1 cellular context compared by ENCODE assay signal in genomic region chr6:43506667-43507471, GRCh38.
TF ChIP-seq lines count a peak whose summit lies in the region.

No MANE protein-coding gene starts in this region.

TF ChIP-seq in K562, 482 proteins besides CTCF, POLR2A, EP300 and RAD21 (continued from another document and continues in another):
- no peak for TF ChIP-seq CHAMP1 (IDR thresholded peaks at IDR 0.05)
- TF ChIP-seq POLR2B (IDR thresholded peaks at IDR 0.05; ENCODE audit: low read depth, partially characterized antibody) = no peak
- TF ChIP-seq HLTF (IDR thresholded peaks at IDR 0.05) = no peak
- TF ChIP-seq, protein P1, sequence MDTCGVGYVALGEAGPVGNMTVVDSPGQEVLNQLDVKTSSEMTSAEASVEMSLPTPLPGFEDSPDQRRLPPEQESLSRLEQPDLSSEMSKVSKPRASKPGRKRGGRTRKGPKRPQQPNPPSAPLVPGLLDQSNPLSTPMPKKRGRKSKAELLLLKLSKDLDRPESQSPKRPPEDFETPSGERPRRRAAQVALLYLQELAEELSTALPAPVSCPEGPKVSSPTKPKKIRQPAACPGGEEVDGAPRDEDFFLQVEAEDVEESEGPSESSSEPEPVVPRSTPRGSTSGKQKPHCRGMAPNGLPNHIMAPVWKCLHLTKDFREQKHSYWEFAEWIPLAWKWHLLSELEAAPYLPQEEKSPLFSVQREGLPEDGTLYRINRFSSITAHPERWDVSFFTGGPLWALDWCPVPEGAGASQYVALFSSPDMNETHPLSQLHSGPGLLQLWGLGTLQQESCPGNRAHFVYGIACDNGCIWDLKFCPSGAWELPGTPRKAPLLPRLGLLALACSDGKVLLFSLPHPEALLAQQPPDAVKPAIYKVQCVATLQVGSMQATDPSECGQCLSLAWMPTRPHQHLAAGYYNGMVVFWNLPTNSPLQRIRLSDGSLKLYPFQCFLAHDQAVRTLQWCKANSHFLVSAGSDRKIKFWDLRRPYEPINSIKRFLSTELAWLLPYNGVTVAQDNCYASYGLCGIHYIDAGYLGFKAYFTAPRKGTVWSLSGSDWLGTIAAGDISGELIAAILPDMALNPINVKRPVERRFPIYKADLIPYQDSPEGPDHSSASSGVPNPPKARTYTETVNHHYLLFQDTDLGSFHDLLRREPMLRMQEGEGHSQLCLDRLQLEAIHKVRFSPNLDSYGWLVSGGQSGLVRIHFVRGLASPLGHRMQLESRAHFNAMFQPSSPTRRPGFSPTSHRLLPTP (IDR thresholded peaks at IDR 0.05; ENCODE audit: borderline replicate concordance, extremely low read depth, insufficient read length) = no peak
- no peak for TF ChIP-seq RHOXF2B (CRISPR knock-in tag; conservative IDR thresholded peaks at IDR 0.05)
- TF ChIP-seq SETDB1 (IDR thresholded peaks at IDR 0.05; ENCODE audit: low read length) = no peak
- TF ChIP-seq GABPB1 (CRISPR knock-in tag; IDR thresholded peaks at IDR 0.05) = peak; percentile 34; the same call in 1 of the 2 replicates
- TF ChIP-seq SPI1 (IDR thresholded peaks at IDR 0.05; ENCODE audit: borderline replicate concordance, low read depth, low read length) = no peak
- TF ChIP-seq PYGO2 (tag; IDR thresholded peaks at IDR 0.05) = no peak
- TF ChIP-seq ZNF133 (CRISPR knock-in tag; IDR thresholded peaks at IDR 0.05) = no peak
- TF ChIP-seq, protein P2, sequence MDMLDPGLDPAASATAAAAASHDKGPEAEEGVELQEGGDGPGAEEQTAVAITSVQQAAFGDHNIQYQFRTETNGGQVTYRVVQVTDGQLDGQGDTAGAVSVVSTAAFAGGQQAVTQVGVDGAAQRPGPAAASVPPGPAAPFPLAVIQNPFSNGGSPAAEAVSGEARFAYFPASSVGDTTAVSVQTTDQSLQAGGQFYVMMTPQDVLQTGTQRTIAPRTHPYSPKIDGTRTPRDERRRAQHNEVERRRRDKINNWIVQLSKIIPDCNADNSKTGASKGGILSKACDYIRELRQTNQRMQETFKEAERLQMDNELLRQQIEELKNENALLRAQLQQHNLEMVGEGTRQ (CRISPR knock-in tag; IDR thresholded peaks at IDR 0.05) = no peak
- peak; percentile 82 for TF ChIP-seq XRCC5 (IDR thresholded peaks at IDR 0.05; ENCODE audit: low read depth, low read length)
- TF ChIP-seq ZNF280B (CRISPR knock-in tag; IDR thresholded peaks at IDR 0.05) = no peak
- TF ChIP-seq CREM (IDR thresholded peaks at IDR 0.05; ENCODE audit: low read depth) = peak; percentile 49; the same call in 1 of the 2 replicates
- no peak for TF ChIP-seq SMAD3 (CRISPR knock-in tag; conservative IDR thresholded peaks at IDR 0.05)
- TF ChIP-seq, protein P3, sequence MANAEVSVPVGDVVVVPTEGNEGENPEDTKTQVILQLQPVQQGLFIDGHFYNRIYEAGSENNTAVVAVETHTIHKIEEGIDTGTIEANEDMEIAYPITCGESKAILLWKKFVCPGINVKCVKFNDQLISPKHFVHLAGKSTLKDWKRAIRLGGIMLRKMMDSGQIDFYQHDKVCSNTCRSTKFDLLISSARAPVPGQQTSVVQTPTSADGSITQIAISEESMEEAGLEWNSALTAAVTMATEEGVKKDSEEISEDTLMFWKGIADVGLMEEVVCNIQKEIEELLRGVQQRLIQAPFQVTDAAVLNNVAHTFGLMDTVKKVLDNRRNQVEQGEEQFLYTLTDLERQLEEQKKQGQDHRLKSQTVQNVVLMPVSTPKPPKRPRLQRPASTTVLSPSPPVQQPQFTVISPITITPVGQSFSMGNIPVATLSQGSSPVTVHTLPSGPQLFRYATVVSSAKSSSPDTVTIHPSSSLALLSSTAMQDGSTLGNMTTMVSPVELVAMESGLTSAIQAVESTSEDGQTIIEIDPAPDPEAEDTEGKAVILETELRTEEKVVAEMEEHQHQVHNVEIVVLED (CRISPR knock-in tag; IDR thresholded peaks at IDR 0.05) = no peak
- no peak for TF ChIP-seq DMBX1 (CRISPR knock-in tag; IDR thresholded peaks at IDR 0.05; ENCODE audit: borderline replicate concordance)
- no peak for TF ChIP-seq FOXJ2 (tag; IDR thresholded peaks at IDR 0.05)
- no peak for TF ChIP-seq ZNF140 (CRISPR knock-in tag; IDR thresholded peaks at IDR 0.05)
- no peak for TF ChIP-seq HOMEZ (CRISPR knock-in tag; IDR thresholded peaks at IDR 0.05)
- TF ChIP-seq BHLHE40 (IDR thresholded peaks at IDR 0.05; ENCODE audit: low read length) = peak; percentile 54; the same call in 1 of the 2 replicates
- TF ChIP-seq PTBP1 (IDR thresholded peaks at IDR 0.05; ENCODE audit: low read depth, low read length) = no peak
- TF ChIP-seq CBX3 (IDR thresholded peaks at IDR 0.05; ENCODE audit: borderline replicate concordance in 1 of 2, low read length in 2 of 2) = no peak
- no peak for TF ChIP-seq SIN3B (IDR thresholded peaks at IDR 0.05; ENCODE audit: low read depth)
- TF ChIP-seq RBM15 (IDR thresholded peaks at IDR 0.05; ENCODE audit: insufficient read depth, low read length) = no peak
- TF ChIP-seq, protein P4, sequence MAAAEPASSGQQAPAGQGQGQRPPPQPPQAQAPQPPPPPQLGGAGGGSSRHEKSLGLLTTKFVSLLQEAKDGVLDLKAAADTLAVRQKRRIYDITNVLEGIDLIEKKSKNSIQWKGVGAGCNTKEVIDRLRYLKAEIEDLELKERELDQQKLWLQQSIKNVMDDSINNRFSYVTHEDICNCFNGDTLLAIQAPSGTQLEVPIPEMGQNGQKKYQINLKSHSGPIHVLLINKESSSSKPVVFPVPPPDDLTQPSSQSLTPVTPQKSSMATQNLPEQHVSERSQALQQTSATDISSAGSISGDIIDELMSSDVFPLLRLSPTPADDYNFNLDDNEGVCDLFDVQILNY (CRISPR knock-in tag; IDR thresholded peaks at IDR 0.05) = no peak
- no peak for TF ChIP-seq SIRT6 (IDR thresholded peaks at IDR 0.05; ENCODE audit: low read depth, low read length)
- no peak for TF ChIP-seq NFE2 (IDR thresholded peaks at IDR 0.05; ENCODE audit: low read depth)
- TF ChIP-seq MECOM (CRISPR knock-in tag; IDR thresholded peaks at IDR 0.05) = no peak
- TF ChIP-seq SNRNP70 (optimal IDR thresholded peaks at IDR 0.05; ENCODE audit: low read depth, low read length) = no peak
- TF ChIP-seq, protein P5, sequence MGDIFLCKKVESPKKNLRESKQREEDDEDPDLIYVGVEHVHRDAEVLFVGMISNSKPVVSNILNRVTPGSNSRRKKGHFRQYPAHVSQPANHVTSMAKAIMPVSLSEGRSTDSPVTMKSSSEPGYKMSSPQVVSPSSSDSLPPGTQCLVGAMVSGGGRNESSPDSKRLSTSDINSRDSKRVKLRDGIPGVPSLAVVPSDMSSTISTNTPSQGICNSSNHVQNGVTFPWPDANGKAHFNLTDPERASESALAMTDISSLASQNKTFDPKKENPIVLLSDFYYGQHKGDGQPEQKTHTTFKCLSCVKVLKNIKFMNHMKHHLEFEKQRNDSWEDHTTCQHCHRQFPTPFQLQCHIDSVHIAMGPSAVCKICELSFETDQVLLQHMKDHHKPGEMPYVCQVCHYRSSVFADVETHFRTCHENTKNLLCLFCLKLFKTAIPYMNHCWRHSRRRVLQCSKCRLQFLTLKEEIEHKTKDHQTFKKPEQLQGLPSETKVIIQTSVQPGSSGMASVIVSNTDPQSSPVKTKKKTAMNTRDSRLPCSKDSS (IDR thresholded peaks at IDR 0.05; ENCODE audit: low read depth, partially characterized antibody) = no peak
- TF ChIP-seq TSC22D4 (tag; IDR thresholded peaks at IDR 0.05) = no peak
- TF ChIP-seq, protein P6, sequence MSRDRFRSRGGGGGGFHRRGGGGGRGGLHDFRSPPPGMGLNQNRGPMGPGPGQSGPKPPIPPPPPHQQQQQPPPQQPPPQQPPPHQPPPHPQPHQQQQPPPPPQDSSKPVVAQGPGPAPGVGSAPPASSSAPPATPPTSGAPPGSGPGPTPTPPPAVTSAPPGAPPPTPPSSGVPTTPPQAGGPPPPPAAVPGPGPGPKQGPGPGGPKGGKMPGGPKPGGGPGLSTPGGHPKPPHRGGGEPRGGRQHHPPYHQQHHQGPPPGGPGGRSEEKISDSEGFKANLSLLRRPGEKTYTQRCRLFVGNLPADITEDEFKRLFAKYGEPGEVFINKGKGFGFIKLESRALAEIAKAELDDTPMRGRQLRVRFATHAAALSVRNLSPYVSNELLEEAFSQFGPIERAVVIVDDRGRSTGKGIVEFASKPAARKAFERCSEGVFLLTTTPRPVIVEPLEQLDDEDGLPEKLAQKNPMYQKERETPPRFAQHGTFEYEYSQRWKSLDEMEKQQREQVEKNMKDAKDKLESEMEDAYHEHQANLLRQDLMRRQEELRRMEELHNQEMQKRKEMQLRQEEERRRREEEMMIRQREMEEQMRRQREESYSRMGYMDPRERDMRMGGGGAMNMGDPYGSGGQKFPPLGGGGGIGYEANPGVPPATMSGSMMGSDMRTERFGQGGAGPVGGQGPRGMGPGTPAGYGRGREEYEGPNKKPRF (IDR thresholded peaks at IDR 0.05; ENCODE audit: low read depth, low read length) = no peak
- TF ChIP-seq NR2C1 (IDR thresholded peaks at IDR 0.05) = no peak
- TF ChIP-seq NR2C1 (tag; IDR thresholded peaks at IDR 0.05) = no peak
- TF ChIP-seq HNRNPH1 (optimal IDR thresholded peaks at IDR 0.05; ENCODE audit: low read depth, low read length) = no peak
- TF ChIP-seq, protein P7, sequence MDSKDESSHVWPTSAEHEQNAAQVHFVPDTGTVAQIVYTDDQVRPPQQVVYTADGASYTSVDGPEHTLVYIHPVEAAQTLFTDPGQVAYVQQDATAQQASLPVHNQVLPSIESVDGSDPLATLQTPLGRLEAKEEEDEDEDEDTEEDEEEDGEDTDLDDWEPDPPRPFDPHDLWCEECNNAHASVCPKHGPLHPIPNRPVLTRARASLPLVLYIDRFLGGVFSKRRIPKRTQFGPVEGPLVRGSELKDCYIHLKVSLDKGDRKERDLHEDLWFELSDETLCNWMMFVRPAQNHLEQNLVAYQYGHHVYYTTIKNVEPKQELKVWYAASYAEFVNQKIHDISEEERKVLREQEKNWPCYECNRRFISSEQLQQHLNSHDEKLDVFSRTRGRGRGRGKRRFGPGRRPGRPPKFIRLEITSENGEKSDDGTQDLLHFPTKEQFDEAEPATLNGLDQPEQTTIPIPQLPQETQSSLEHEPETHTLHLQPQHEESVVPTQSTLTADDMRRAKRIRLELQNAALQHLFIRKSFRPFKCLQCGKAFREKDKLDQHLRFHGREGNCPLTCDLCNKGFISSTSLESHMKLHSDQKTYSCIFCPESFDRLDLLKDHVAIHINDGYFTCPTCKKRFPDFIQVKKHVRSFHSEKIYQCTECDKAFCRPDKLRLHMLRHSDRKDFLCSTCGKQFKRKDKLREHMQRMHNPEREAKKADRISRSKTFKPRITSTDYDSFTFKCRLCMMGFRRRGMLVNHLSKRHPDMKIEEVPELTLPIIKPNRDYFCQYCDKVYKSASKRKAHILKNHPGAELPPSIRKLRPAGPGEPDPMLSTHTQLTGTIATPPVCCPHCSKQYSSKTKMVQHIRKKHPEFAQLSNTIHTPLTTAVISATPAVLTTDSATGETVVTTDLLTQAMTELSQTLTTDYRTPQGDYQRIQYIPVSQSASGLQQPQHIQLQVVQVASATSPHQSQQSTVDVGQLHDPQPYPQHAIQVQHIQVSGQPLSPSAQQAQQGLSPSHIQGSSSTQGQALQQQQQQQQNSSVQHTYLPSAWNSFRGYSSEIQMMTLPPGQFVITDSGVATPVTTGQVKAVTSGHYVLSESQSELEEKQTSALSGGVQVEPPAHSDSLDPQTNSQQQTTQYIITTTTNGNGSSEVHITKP (IDR thresholded peaks at IDR 0.05; ENCODE audit: partially characterized antibody) = peak; percentile 29
- TF ChIP-seq, protein P8, sequence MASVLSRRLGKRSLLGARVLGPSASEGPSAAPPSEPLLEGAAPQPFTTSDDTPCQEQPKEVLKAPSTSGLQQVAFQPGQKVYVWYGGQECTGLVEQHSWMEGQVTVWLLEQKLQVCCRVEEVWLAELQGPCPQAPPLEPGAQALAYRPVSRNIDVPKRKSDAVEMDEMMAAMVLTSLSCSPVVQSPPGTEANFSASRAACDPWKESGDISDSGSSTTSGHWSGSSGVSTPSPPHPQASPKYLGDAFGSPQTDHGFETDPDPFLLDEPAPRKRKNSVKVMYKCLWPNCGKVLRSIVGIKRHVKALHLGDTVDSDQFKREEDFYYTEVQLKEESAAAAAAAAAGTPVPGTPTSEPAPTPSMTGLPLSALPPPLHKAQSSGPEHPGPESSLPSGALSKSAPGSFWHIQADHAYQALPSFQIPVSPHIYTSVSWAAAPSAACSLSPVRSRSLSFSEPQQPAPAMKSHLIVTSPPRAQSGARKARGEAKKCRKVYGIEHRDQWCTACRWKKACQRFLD (CRISPR knock-in tag; IDR thresholded peaks at IDR 0.05) = no peak
- no peak for TF ChIP-seq NR4A1 (CRISPR knock-in tag; IDR thresholded peaks at IDR 0.05)
- no peak for TF ChIP-seq NR4A1 (tag; IDR thresholded peaks at IDR 0.05)
- no peak for TF ChIP-seq ZNF780A (CRISPR knock-in tag; IDR thresholded peaks at IDR 0.05)
- no peak for TF ChIP-seq TCF7L2 (IDR thresholded peaks at IDR 0.05; ENCODE audit: low read depth, low read length)
- TF ChIP-seq KDM1A (IDR thresholded peaks at IDR 0.05) = no peak
